16 cellular contexts compared by ENCODE assay signal in genomic region chr4:76535603-76536380, GRCh38.
A peak's percentile ranks its signal among the peaks of the same experiment; 100 is the strongest.
DNase-seq lines count a peak whose midpoint lies in the region; ATAC-seq and TF ChIP-seq lines count a peak whose summit lies in the region.
"Had no signal": no experiment of that assay in that cellular context is flagged by ENCODE, and none has a peak within 500 bp of the region (broad histone marks: within the 10 kb centered on the region; RNA-seq: fewer than 3 reads in every experiment).

No MANE protein-coding gene starts in this region.

- H3K27ac Mint-ChIP-seq in natural killer cell, result no peak overlapping the region
- H3K27ac Mint-ChIP-seq: nephron progenitor cell had no signal

- no peaks in the 10 kb centered on the region for H3K79me2 ChIP-seq in fibroblast of lung (ENCODE audit: control insufficient read depth, insufficient read depth, low read length)

- peaks cover 0 to 3% of the 10 kb centered on the region in 2 donors for H3K27me3 Mint-ChIP-seq in natural killer cell (ENCODE audit: low read depth in 2 of 2)

- H3K4me1 Mint-ChIP-seq in natural killer cell, result no peaks in the 10 kb centered on the region

- H3K36me3 Mint-ChIP-seq in natural killer cell, result no peaks in the 10 kb centered on the region

- no peak overlapping the region for H3K4me3 Mint-ChIP-seq in natural killer cell
- H3K4me3 Mint-ChIP-seq: nephron progenitor cell had no signal

- no peaks in the 10 kb centered on the region for H4K20me1 ChIP-seq in fibroblast of lung (ENCODE audit: control insufficient read depth, extremely low read depth, insufficient read depth, low read length)

- no peaks in the 10 kb centered on the region for H3K27me3 ChIP-seq in fibroblast of lung (ENCODE audit: control insufficient read depth, insufficient read depth, low read length)
- no peaks in the 10 kb centered on the region for H3K27me3 ChIP-seq in subcutaneous abdominal adipose tissue (ENCODE audit: control insufficient read depth in 5 of 5, insufficient read depth in 4 of 5, low read length in 5 of 5)
- H3K27me3 ChIP-seq: gastrocnemius medialis had no signal

- H3K9me3 Mint-ChIP-seq in natural killer cell, result no peaks in the 10 kb centered on the region

- TF ChIP-seq CTCF in fibroblast of lung (conservative IDR thresholded peaks at IDR 0.05 in 1 of 2, IDR thresholded peaks at IDR 0.05 in 1 of 2; ENCODE audit: low read depth in 1 of 2, low read length in 2 of 2) (no peak), natural killer cell (IDR thresholded peaks at IDR 0.05) (no peak)

- H3K9me3 ChIP-seq in fibroblast of lung (ENCODE audit: control insufficient read depth, insufficient read depth, low read depth, low read length), result no peaks in the 10 kb centered on the region
- no peaks in the 10 kb centered on the region for H3K9me3 ChIP-seq in subcutaneous abdominal adipose tissue (ENCODE audit: control insufficient read depth in 5 of 5, low read length in 5 of 5)
- H3K9me3 ChIP-seq: gastrocnemius medialis had no signal

- H3K27ac ChIP-seq in fibroblast of lung (ENCODE audit: insufficient read depth, low read length) (no peak overlapping the region), subcutaneous abdominal adipose tissue (ENCODE audit: low read depth, low read length) (peak overlapping the region; percentile 11)
- H3K27ac ChIP-seq: gastrocnemius medialis, VCaP had no signal

- intact Hi-C loops in natural killer cell (cut with micrococcal nuclease), result no loop called here

- peak overlapping the region; percentile 2 for H3K4me2 ChIP-seq in fibroblast of lung (ENCODE audit: extremely low read depth, insufficient read depth, low read length)

- DNase-seq in NCI-H748 (lab: John Stamatoyannopoulos, UW; ENCODE audit: unreplicated experiment) (peak; percentile 9), NCI-H748 treated with DMSO at 0.1 percent for 48 hours (lab: John Stamatoyannopoulos, UW) (no peak), NCI-H69 (lab: John Stamatoyannopoulos, UW) (peak; percentile 42), fibroblast of lung (ENCODE audit: low read depth in 2 of 2) (peak; percentile 61 to 86), natural killer cell (no peak), NCI-H510A (lab: John Stamatoyannopoulos, UW) (no peak)
- DNase-seq: DND-41, gastrocnemius medialis, H7, KBM-7, kidney, NCI-H2171, nephron progenitor cell had no signal

- ATAC-seq in natural killer cell, result no peak
- ATAC-seq in HG02798 (IDR thresholded peaks at IDR 0.05; ENCODE audit: poor library complexity, unreplicated experiment), result no peak
- ATAC-seq: gastrocnemius medialis had no signal

- H3K36me3 ChIP-seq in fibroblast of lung (ENCODE audit: control insufficient read depth, insufficient read depth, low read length) (no peaks in the 10 kb centered on the region), subcutaneous abdominal adipose tissue (ENCODE audit: control insufficient read depth in 5 of 5, insufficient read depth in 5 of 5, low read length in 5 of 5) (no peaks in the 10 kb centered on the region)
- H3K36me3 ChIP-seq: gastrocnemius medialis had no signal

- H3K4me3 ChIP-seq in fibroblast of lung (replicated peaks in 1 of 4; ENCODE audit: control extremely low read depth in 1 of 4, insufficient read depth in 1 of 4, low read depth in 3 of 4, low read length in 4 of 4), result no peak overlapping the region
- no peak overlapping the region for H3K4me3 ChIP-seq in subcutaneous abdominal adipose tissue (ENCODE audit: low read depth in 1 of 5, low read length in 5 of 5)
- H3K4me3 ChIP-seq: gastrocnemius medialis had no signal

- H3K4me1 ChIP-seq in fibroblast of lung (ENCODE audit: control insufficient read depth, extremely low read depth, insufficient read depth, low read length) (peaks cover 4% of the 10 kb centered on the region), subcutaneous abdominal adipose tissue (ENCODE audit: control insufficient read depth in 5 of 5, insufficient read depth in 5 of 5, low read length in 5 of 5) (peaks cover 4 to 51% (median 28%) of the 10 kb centered on the region in 5 donors)

- H3K9ac ChIP-seq in fibroblast of lung (ENCODE audit: insufficient read depth, low read length), result no peak overlapping the region
- no peak overlapping the region for H3K9ac ChIP-seq in subcutaneous abdominal adipose tissue (ENCODE audit: low read length in 5 of 5)

- no peak overlapping the region for H2AFZ ChIP-seq in fibroblast of lung (ENCODE audit: low read length)

Comparison
In these comparisons a context has a peak if more than half of its experiments do, and no peak if none do; other contexts are left out.
1. DNase-seq: peak in NCI-H748 (single experiment), NCI-H69 (single experiment) and fibroblast of lung (2 of 2); none in NCI-H748 treated with DMSO at 0.1 percent for 48 hours (single experiment), natural killer cell (single experiment) and NCI-H510A (single experiment).